ENCODE assay signal across 11 cellular contexts in the genomic region with DNA sequence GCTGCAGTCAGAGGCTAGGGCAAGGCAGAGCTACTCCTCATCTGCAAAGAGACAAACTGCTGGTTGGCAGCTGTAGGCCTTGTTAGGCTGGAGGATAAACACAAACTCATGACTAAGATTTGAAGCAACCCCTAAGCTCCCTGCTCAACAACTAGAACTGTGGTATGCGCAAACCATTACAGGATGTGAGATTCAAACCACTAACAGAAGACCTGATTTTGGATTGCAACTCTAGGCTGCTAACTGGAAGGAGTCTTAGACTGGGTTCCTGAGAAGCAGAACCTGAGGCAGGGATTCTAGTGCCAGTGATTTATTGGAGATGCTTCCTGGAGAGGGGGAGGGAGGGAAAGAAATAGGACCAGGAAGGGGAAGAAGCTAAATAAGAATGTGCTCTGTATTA. TPM values are rescaled to one million over a fixed set of nuclear protein-coding genes. Genes with fewer than 3 reads are reported as not detected.
DNase-seq lines count a peak whose midpoint lies in the region; ATAC-seq, FAIRE-seq and TF ChIP-seq lines count a peak whose summit lies in the region.
"Had no signal": no experiment of that assay in that cellular context is flagged by ENCODE, and none has a peak within 500 bp of the region (broad histone marks: within the 10 kb centered on the region; RNA-seq: fewer than 3 reads in every experiment).

No MANE protein-coding gene starts in this region.

- no peak for TF ChIP-seq POLR2A in K562 (conservative IDR thresholded peaks at IDR 0.05)

- no peaks in the 10 kb centered on the region for H3K9me3 ChIP-seq in DND-41 (ENCODE audit: insufficient read depth, low read length, severe bottlenecking)
- H3K9me3 ChIP-seq in K562 (replicated peaks; ENCODE audit: control insufficient read depth, insufficient read depth, low read depth, low read length): no peaks in the 10 kb centered on the region

- WGBS in K562 (ENCODE audit: insufficient coverage, low coverage, missing lambda C conversion rate): 64% methylated on average over 1 of the region's 1 CpG

- intact Hi-C loops in K562 (cut with micrococcal nuclease): no loop called here

- POLR2A ChIA-PET in K562 (lab: Yijun Ruan, JAX): interaction anchor here (0.8 to 1.2 kb wide), 4 partner anchors 12 to 67 kb away, joined by 3 to 5 read pairs (median 4); no protein-coding TSS in a partner anchor

- H3K27me3 ChIP-seq in DND-41 (ENCODE audit: insufficient read depth, low read length, poor library complexity): no peaks in the 10 kb centered on the region
- no peaks in the 10 kb centered on the region for H3K27me3 ChIP-seq in K562 (ENCODE audit: control insufficient read depth in 2 of 2, insufficient read depth in 2 of 2, low read length in 2 of 2)

- H4K20me1 ChIP-seq in DND-41 (ENCODE audit: insufficient read depth, low read length) (no peaks in the 10 kb centered on the region), K562 (replicated peaks; ENCODE audit: control insufficient read depth, insufficient read depth, low read length) (no peaks in the 10 kb centered on the region)

- H3K27me3 Mint-ChIP-seq in endothelial cell (ENCODE audit: unreplicated experiment): no peaks in the 10 kb centered on the region

- H3K27ac ChIP-seq in DND-41 (ENCODE audit: low read length): no peak overlapping the region
- no peak overlapping the region for H3K27ac ChIP-seq in K562 (ENCODE audit: extremely low read depth, low read depth, low read length)
- H3K27ac ChIP-seq: SK-N-MC had no signal

- in situ Hi-C loops in K562 (cut with MboI): no loop called here

- H3K4me2 ChIP-seq in DND-41 (ENCODE audit: insufficient read depth, low read length) (no peak overlapping the region), K562 (ENCODE audit: insufficient read depth, low read length) (no peak overlapping the region)

- TF ChIP-seq EP300 in K562 (IDR thresholded peaks at IDR 0.05; ENCODE audit: low read length): no peak

- H3K4me1 ChIP-seq in DND-41 (ENCODE audit: insufficient read depth, low read length): 0 out of 2 replicates have a peak, but pooled peaks cover 5% of the 10 kb centered on the region
- H3K4me1 ChIP-seq in K562 (replicated peaks in 1 of 2; ENCODE audit: control insufficient read depth in 2 of 2, insufficient read depth in 2 of 2, low read length in 2 of 2): peaks cover 5 to 34% of the 10 kb centered on the region in 2 experiments; a peak in 4 of 5 replicates

- H3K79me2 ChIP-seq in DND-41 (ENCODE audit: insufficient read depth, low read length) (no peaks in the 10 kb centered on the region), K562 (ENCODE audit: control insufficient read depth, insufficient read depth, low read length) (no peaks in the 10 kb centered on the region)

- FAIRE-seq in K562 (lab: Jason Lieb, UNC): no peak
- FAIRE-seq: G401.6, keratinocyte had no signal

- no peak overlapping the region for H3K4me3 Mint-ChIP-seq in endothelial cell (ENCODE audit: unreplicated experiment)

- BruUV-seq in K562 (replicated peaks; lab: Mats Ljungman, UMichigan): no TSS peak

- peak; percentile 89 for ATAC-seq in DND-41 (ENCODE audit: insufficient read depth, low read depth)
- ATAC-seq in GM19438 (IDR thresholded peaks at IDR 0.05; ENCODE audit: low read depth, unreplicated experiment): peak; percentile 87
- peak; percentile 72 for ATAC-seq in HG03175 (IDR thresholded peaks at IDR 0.05; ENCODE audit: unreplicated experiment)
- no peak for ATAC-seq in K562

- peak; percentile 28 for DNase-seq in DND-41
- no peak for DNase-seq in K562 (ENCODE audit: extremely low read depth in 1 of 4, low spot score in 3 of 4)
- no peak for DNase-seq in anterior cingulate cortex (lab: John Stamatoyannopoulos, UW)
- DNase-seq in endothelial cell (ENCODE audit: low spot score): no peak
- DNase-seq in globus pallidus (ENCODE audit: low spot score): no peak
- DNase-seq in effector CD8-positive, alpha-beta T cell (lab: John Stamatoyannopoulos, UW): no peak

- no peaks in the 10 kb centered on the region for H3K36me3 ChIP-seq in DND-41 (ENCODE audit: insufficient read depth, low read length)
- no peaks in the 10 kb centered on the region for H3K36me3 ChIP-seq in K562 (ENCODE audit: control insufficient read depth, insufficient read depth, low read length)

- CTCF ChIA-PET in K562 (lab: Yijun Ruan, JAX; ENCODE audit: low intra/inter-chr PET ratio): no interaction called here

- H3K9ac ChIP-seq in DND-41 (ENCODE audit: low read depth, low read length) (no peak overlapping the region), K562 (ENCODE audit: insufficient read depth in 1 of 2, low read depth in 2 of 2, low read length in 2 of 2) (no peak overlapping the region)

- H3K27ac Mint-ChIP-seq in endothelial cell (ENCODE audit: unreplicated experiment): no peak overlapping the region

- H3K9me1 ChIP-seq in K562 (ENCODE audit: control insufficient read depth, insufficient read depth, low read length): no peaks in the 10 kb centered on the region

- H3K36me3 Mint-ChIP-seq in endothelial cell (ENCODE audit: low read depth, unreplicated experiment): peaks cover 6% of the 10 kb centered on the region

- no peak overlapping the region for H3K4me3 ChIP-seq in DND-41 (ENCODE audit: low read depth in 1 of 2, low read length in 2 of 2)
- no peak overlapping the region for H3K4me3 ChIP-seq in K562
- H3K4me3 ChIP-seq: SK-N-MC had no signal

- TF ChIP-seq RAD21 in K562 (CRISPR knock-in tag; conservative IDR thresholded peaks at IDR 0.05 in 1 of 2, IDR thresholded peaks at IDR 0.05 in 1 of 2): no peak

- TF ChIP-seq CTCF in DND-41 (IDR thresholded peaks at IDR 0.05; ENCODE audit: borderline replicate concordance, extremely low read depth, low read length, poor library complexity, severe bottlenecking) (no peak), K562 (IDR thresholded peaks at IDR 0.05 in 2 of 3, conservative IDR thresholded peaks at IDR 0.05 in 1 of 3; ENCODE audit: insufficient read depth in 2 of 3, low read depth in 1 of 3, low read length in 3 of 3) (no peak), endothelial cell (IDR thresholded peaks at IDR 0.05; ENCODE audit: unreplicated experiment) (no peak)

- peaks cover 15% of the 10 kb centered on the region for H3K4me1 Mint-ChIP-seq in endothelial cell (ENCODE audit: unreplicated experiment)

- no peak overlapping the region for H2AFZ ChIP-seq in DND-41 (ENCODE audit: low read depth, low read length)
- no peak overlapping the region for H2AFZ ChIP-seq in K562 (ENCODE audit: low read depth, low read length)

- no peaks in the 10 kb centered on the region for H3K9me3 Mint-ChIP-seq in endothelial cell (ENCODE audit: unreplicated experiment)

TF ChIP-seq in K562, 482 proteins besides CTCF, POLR2A, EP300 and RAD21 (continues in another document):
- TF ChIP-seq HDGF (IDR thresholded peaks at IDR 0.05) (no peak), KLF1 (tag; IDR thresholded peaks at IDR 0.05) (no peak), KAT8 (IDR thresholded peaks at IDR 0.05; ENCODE audit: low read depth) (no peak), HDAC2 (IDR thresholded peaks at IDR 0.05) (0 out of 2 replicates have a peak, but pooled peaks have one; percentile 21)

RNA-seq across cellular contexts. Expression of gene CCR4, which starts 22.5 kb away (rescaled TPM):
- 0.65 and 1.2 TPM in 2 replicates for total RNA-seq in K562 (2011; cell fraction: chromatin; rRNA removed; ENCODE audit: low replicate concordance)
- 0.83 and 0.92 TPM in 2 replicates for total RNA-seq in K562 (2011; cell fraction: nucleolus; rRNA removed)
- 0.88 and 1.1 TPM in 2 replicates for total RNA-seq in K562 (2011; cell fraction: nucleoplasm; rRNA removed)
- 0.20 and 0.45 TPM in 2 replicates for total RNA-seq in K562 (2014; rRNA removed)
- 0.22 and 0.45 TPM in 2 replicates for total RNA-seq in K562 (2014; rRNA removed; fragmentation: Illumina TruSeq; extraction: Trizol)
- total RNA-seq in K562 (2015; rRNA removed; fragmentation: Illumina TruSeq; extraction: Trizol): 0.04 TPM in 1 of 2 replicates, not detected in the other
- 0.47 and 0.49 TPM in 2 replicates for total RNA-seq in K562 (2021)
- 0.27 and 0.47 TPM in 2 replicates for polyA plus RNA-seq in K562 (2011; rRNA removed)
- polyA plus RNA-seq in K562 (2011; cell fraction: cytosol; rRNA removed): 0.25 and 0.36 TPM in 2 replicates
- polyA plus RNA-seq in K562 (2011; cell fraction: nucleus; rRNA removed): 0.17 and 0.21 TPM in 2 replicates
- polyA plus RNA-seq in K562 (2012): 0.07 TPM in 2 replicates
- 0.28 and 0.33 TPM in 2 replicates for polyA plus RNA-seq in K562 (2014; fragmentation: Illumina TruSeq; extraction: Trizol)
- polyA plus RNA-seq in K562 (2014; fragmentation: Nextera tagmentation; extraction: Ambion mirVana): under 1 TPM in 1 of 2 experiments, not detected in 1; 0.04 TPM
- 0.19 and 0.20 TPM in 2 replicates for polyA plus RNA-seq in K562 (2014; rRNA removed)
- 0.39 and 0.77 TPM in 2 replicates for polyA minus RNA-seq in K562 (2011; rRNA and poly(A)+ RNA removed)
- 0.38 and 0.64 TPM in 2 replicates for polyA minus RNA-seq in K562 (2011; cell fraction: cytosol; rRNA and poly(A)+ RNA removed)
- polyA minus RNA-seq in K562 (2011; cell fraction: nucleus; rRNA and poly(A)+ RNA removed): 0.22 and 0.27 TPM in 2 replicates
- 0.08 TPM for total RNA-seq in endothelial cell (ENCODE audit: unreplicated experiment)
- polyA plus RNA-seq: keratinocyte had no signal
